In the genomic region with DNA sequence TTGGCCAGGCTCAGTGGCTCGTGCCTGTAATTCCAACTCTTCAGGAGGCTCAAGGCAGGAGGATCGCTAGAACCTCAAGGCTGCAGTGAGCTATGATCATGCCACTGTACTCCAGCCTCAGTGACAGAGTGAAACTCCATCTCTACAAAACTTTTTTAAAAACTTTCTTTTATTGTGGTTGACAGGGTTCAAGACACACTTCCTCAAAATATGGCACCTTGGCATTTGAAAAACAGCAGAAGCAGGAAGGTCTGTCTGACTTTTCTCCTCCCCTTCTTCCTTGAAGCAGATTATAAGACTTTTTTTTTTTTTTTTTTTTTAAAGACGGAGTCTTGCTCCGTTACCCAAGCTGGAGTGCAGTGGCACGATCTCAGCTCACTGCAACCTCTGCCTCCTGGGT, we compare ENCODE assay signal across 19 cellular contexts. TPM values are rescaled to one million over a fixed set of nuclear protein-coding genes. Genes with fewer than 3 reads are reported as not detected.
DNase-seq lines count a peak whose midpoint lies in the region; ATAC-seq and TF ChIP-seq lines count a peak whose summit lies in the region.
"Had no signal": no experiment of that assay in that cellular context is flagged by ENCODE, and none has a peak within 500 bp of the region (broad histone marks: within the 10 kb centered on the region; RNA-seq: fewer than 3 reads in every experiment).

No MANE protein-coding gene starts in this region.

- no peak overlapping the region for H3K4me3 ChIP-seq in neural progenitor cell
- H3K4me3 ChIP-seq: left ventricle myocardium inferior, pancreas, sigmoid colon had no signal

- H3K27ac Mint-ChIP-seq in activated naive CD4-positive, alpha-beta T cell treated with anti-CD3 and anti-CD28 coated beads, Interleukin-2, amount 10 ng/mL, durations not matched to agents 7 days and 5 days: peak overlapping the region; percentile 84
- H3K27ac Mint-ChIP-seq in activated naive CD4-positive, alpha-beta T cell treated with anti-CD3 and anti-CD28 coated beads, Interleukin-2, amount 50 U/mL, for 72 hours: peak overlapping the region in 1 of 2 donors; percentile 44
- peak overlapping the region; percentile 39 for H3K27ac Mint-ChIP-seq in activated T-helper 17 cell treated with anti-CD3 and anti-CD28 coated beads, Interleukin-2, amount 50 U/mL, for 72 hours
- peak overlapping the region; percentile 38 for H3K27ac Mint-ChIP-seq in neural progenitor cell
- H3K27ac Mint-ChIP-seq: HFFc6 had no signal

- H3K79me2 ChIP-seq in neural progenitor cell (ENCODE audit: low read depth): no peaks in the 10 kb centered on the region

- no peak overlapping the region for H3K4me2 ChIP-seq in neural progenitor cell
- H3K4me2 ChIP-seq: SK-N-SH had no signal

- CTCF ChIA-PET in activated naive CD4-positive, alpha-beta T cell treated with anti-CD3 and anti-CD28 coated beads, Interleukin-2, amount 10 ng/mL, durations not matched to agents 7 days and 5 days (lab: Charles Lee): no interaction called here

- H3K9ac ChIP-seq in neural progenitor cell: no peak overlapping the region
- H3K9ac ChIP-seq: SK-N-SH had no signal

- ATAC-seq in activated naive CD4-positive, alpha-beta T cell treated with anti-CD3 and anti-CD28 coated beads, Interleukin-2, amount 50 U/mL, for 72 hours: no peak
- no peak for ATAC-seq in activated T-helper 17 cell treated with anti-CD3 and anti-CD28 coated beads, Interleukin-2, amount 50 U/mL, for 72 hours (replicated peaks)
- no peak for ATAC-seq in GM18502 (IDR thresholded peaks at IDR 0.05; ENCODE audit: poor library complexity, unreplicated experiment)
- ATAC-seq: pancreas had no signal

- no peaks in the 10 kb centered on the region for H4K20me1 ChIP-seq in neural progenitor cell (ENCODE audit: low read depth)

- H3K9me3 ChIP-seq in KOPT-K1 (ENCODE audit: insufficient read depth, low read length, poor library complexity, severe bottlenecking) (no peaks in the 10 kb centered on the region), neural progenitor cell (ENCODE audit: low read depth) (no peaks in the 10 kb centered on the region)
- H3K9me3 ChIP-seq: left ventricle myocardium inferior, pancreas, sigmoid colon, SK-N-SH had no signal

- peaks cover 17% of the 10 kb centered on the region for H3F3A ChIP-seq in neural progenitor cell (ENCODE audit: low read depth)

- H3K27me3 ChIP-seq in neural progenitor cell: peaks cover 24% of the 10 kb centered on the region
- H3K27me3 ChIP-seq: pancreas, sigmoid colon had no signal

- peaks cover 16% of the 10 kb centered on the region for H3K4me1 ChIP-seq in neural progenitor cell

- DNase-seq in activated naive CD4-positive, alpha-beta T cell treated with anti-CD3 and anti-CD28 coated beads, Interleukin-2, amount 10 ng/mL, durations not matched to agents 7 days and 5 days: no peak
- DNase-seq in activated naive CD4-positive, alpha-beta T cell treated with anti-CD3 and anti-CD28 coated beads, Interleukin-2, amount 50 U/mL, for 72 hours (ENCODE audit: low spot score in 2 of 2): no peak
- DNase-seq in neural progenitor cell (ENCODE audit: low spot score): no peak
- no peak for DNase-seq in stimulated activated CD4-positive, alpha-beta T cell treated with anti-CD3 and anti-CD28 coated beads, Interleukin-2, amount 100 ng/mL, for 48 hours
- no peak for DNase-seq in activated effector memory CD4-positive, alpha-beta T cell treated with Interleukin-2 at 50 U/mL for 16 hours
- DNase-seq: activated CD4-positive, alpha-beta T cell treated with anti-CD3 and anti-CD28 coated beads for 48 hours; activated T-cell treated with anti-CD3 and anti-CD28 coated beads, Interleukin-2, amount 50 U/mL, for 1 hour; anterior cingulate cortex; EL; HFFc6; left ventricle myocardium inferior; NCI-H1694; NCI-H774; pancreas; sigmoid colon; SK-N-SH had no signal

- peaks cover 2% of the 10 kb centered on the region for H3K9me3 Mint-ChIP-seq in activated naive CD4-positive, alpha-beta T cell treated with anti-CD3 and anti-CD28 coated beads, Interleukin-2, amount 10 ng/mL, durations not matched to agents 7 days and 5 days
- no peaks in the 10 kb centered on the region for H3K9me3 Mint-ChIP-seq in activated naive CD4-positive, alpha-beta T cell treated with anti-CD3 and anti-CD28 coated beads, Interleukin-2, amount 50 U/mL, for 72 hours
- H3K9me3 Mint-ChIP-seq in activated T-helper 17 cell treated with anti-CD3 and anti-CD28 coated beads, Interleukin-2, amount 50 U/mL, for 72 hours: no peaks in the 10 kb centered on the region
- H3K9me3 Mint-ChIP-seq in neural progenitor cell: no peaks in the 10 kb centered on the region
- H3K9me3 Mint-ChIP-seq: HFFc6 had no signal

- H3K36me3 ChIP-seq in KOPT-K1 (ENCODE audit: insufficient read depth, low read length) (no peaks in the 10 kb centered on the region), neural progenitor cell (no peaks in the 10 kb centered on the region)
- H3K36me3 ChIP-seq: left ventricle myocardium inferior, pancreas, sigmoid colon had no signal

- H3K36me3 Mint-ChIP-seq in activated naive CD4-positive, alpha-beta T cell treated with anti-CD3 and anti-CD28 coated beads, Interleukin-2, amount 10 ng/mL, durations not matched to agents 7 days and 5 days: peaks cover 4% of the 10 kb centered on the region
- H3K36me3 Mint-ChIP-seq in activated naive CD4-positive, alpha-beta T cell treated with anti-CD3 and anti-CD28 coated beads, Interleukin-2, amount 50 U/mL, for 72 hours: no peaks in the 10 kb centered on the region
- H3K36me3 Mint-ChIP-seq in activated T-helper 17 cell treated with anti-CD3 and anti-CD28 coated beads, Interleukin-2, amount 50 U/mL, for 72 hours (ENCODE audit: low read depth): no peaks in the 10 kb centered on the region
- H3K36me3 Mint-ChIP-seq in neural progenitor cell: no peaks in the 10 kb centered on the region

- H3K27me3 Mint-ChIP-seq in activated naive CD4-positive, alpha-beta T cell treated with anti-CD3 and anti-CD28 coated beads, Interleukin-2, amount 10 ng/mL, durations not matched to agents 7 days and 5 days: peaks cover 4% of the 10 kb centered on the region
- H3K27me3 Mint-ChIP-seq in activated T-helper 17 cell treated with anti-CD3 and anti-CD28 coated beads, Interleukin-2, amount 50 U/mL, for 72 hours: no peaks in the 10 kb centered on the region
- peaks cover 9% of the 10 kb centered on the region for H3K27me3 Mint-ChIP-seq in neural progenitor cell (ENCODE audit: insufficient read depth, low read depth)

- peaks cover 46% of the 10 kb centered on the region for H3K4me1 Mint-ChIP-seq in activated naive CD4-positive, alpha-beta T cell treated with anti-CD3 and anti-CD28 coated beads, Interleukin-2, amount 10 ng/mL, durations not matched to agents 7 days and 5 days
- peaks cover 16% of the 10 kb centered on the region for H3K4me1 Mint-ChIP-seq in activated T-helper 17 cell treated with anti-CD3 and anti-CD28 coated beads, Interleukin-2, amount 50 U/mL, for 72 hours
- H3K4me1 Mint-ChIP-seq in neural progenitor cell: peaks cover 30% of the 10 kb centered on the region

- TF ChIP-seq CTCF in neural progenitor cell (IDR thresholded peaks at IDR 0.05): no peak

- H2AFZ ChIP-seq in neural progenitor cell (replicated peaks): no peak overlapping the region

- peak overlapping the region; percentile 30 for H3K4me3 Mint-ChIP-seq in activated naive CD4-positive, alpha-beta T cell treated with anti-CD3 and anti-CD28 coated beads, Interleukin-2, amount 10 ng/mL, durations not matched to agents 7 days and 5 days
- H3K4me3 Mint-ChIP-seq in activated T-helper 17 cell treated with anti-CD3 and anti-CD28 coated beads, Interleukin-2, amount 50 U/mL, for 72 hours: no peak overlapping the region
- no peak overlapping the region for H3K4me3 Mint-ChIP-seq in neural progenitor cell
- H3K4me3 Mint-ChIP-seq: HFFc6 had no signal

- H3K27ac ChIP-seq in KOPT-K1 (ENCODE audit: low read depth, low read length, poor library complexity, severe bottlenecking): peak overlapping the region; percentile 15
- no peak overlapping the region for H3K27ac ChIP-seq in neural progenitor cell
- H3K27ac ChIP-seq: left ventricle myocardium inferior, pancreas, sigmoid colon had no signal

RNA-seq across cellular contexts. Expression of gene CLYBL, which starts 5.0 kb away (rescaled TPM):
- 10 to 100 TPM; 10.5 to 11.8 TPM for total RNA-seq in activated naive CD4-positive, alpha-beta T cell treated with anti-CD3 and anti-CD28 coated beads, Interleukin-2, amount 50 U/mL, for 72 hours
- 10 to 100 TPM in 1 of 2 donors, 1 to 10 TPM in 1; 8.9 to 10.0 TPM for total RNA-seq in activated T-helper 17 cell treated with anti-CD3 and anti-CD28 coated beads, Interleukin-2, amount 50 U/mL, for 72 hours
- 12.1 and 14.2 TPM in 2 replicates for total RNA-seq in neural progenitor cell (ENCODE audit: low replicate concordance)
